Comparison of ENCODE assay signal across 12 cellular contexts in the genomic region with DNA sequence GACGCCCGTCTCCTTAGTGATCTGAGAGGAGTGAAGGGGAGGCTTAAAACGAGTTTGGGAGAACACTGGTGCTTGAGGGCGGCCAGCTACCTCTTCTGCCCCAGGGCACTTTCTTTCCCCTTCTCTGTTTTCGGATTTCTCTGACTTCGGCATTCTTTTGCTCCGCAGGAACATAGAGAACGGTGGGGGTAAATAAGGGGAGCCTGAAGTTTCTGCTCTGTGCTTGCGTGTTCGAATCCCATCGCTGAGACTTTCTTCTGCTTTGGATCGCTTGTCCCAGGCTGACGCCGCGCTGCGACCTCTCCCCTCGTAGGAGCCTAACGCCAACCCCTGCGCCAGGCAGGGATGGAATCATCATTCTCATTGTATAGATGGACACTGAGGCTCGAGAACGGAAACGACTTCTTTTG. TPM values are rescaled to one million over a fixed set of nuclear protein-coding genes. Genes with fewer than 3 reads are reported as not detected.
A peak's percentile ranks its signal among the peaks of the same experiment; 100 is the strongest.
DNase-seq lines count a peak whose midpoint lies in the region; ATAC-seq and TF ChIP-seq lines count a peak whose summit lies in the region.
"Had no signal": no experiment of that assay in that cellular context is flagged by ENCODE, and none has a peak within 500 bp of the region (broad histone marks: within the 10 kb centered on the region; RNA-seq: fewer than 3 reads in every experiment).

No MANE protein-coding gene starts in this region.

- H3K27ac ChIP-seq in mammary epithelial cell (ENCODE audit: insufficient read depth, low read depth, low read length) (no peak overlapping the region), hepatocyte (no peak overlapping the region), thoracic aorta (no peak overlapping the region)
- H3K27ac ChIP-seq: sigmoid colon had no signal

- H3K4me1 ChIP-seq in mammary epithelial cell (ENCODE audit: insufficient read depth, low read length) (peaks cover 29% of the 10 kb centered on the region), hepatocyte (ENCODE audit: insufficient read depth) (peaks cover 32% of the 10 kb centered on the region), thoracic aorta (ENCODE audit: control insufficient read depth in 1 of 2, low read depth in 2 of 2) (peaks cover 28 to 40% of the 10 kb centered on the region in 2 donors)

- H3K9ac ChIP-seq in mammary epithelial cell (ENCODE audit: insufficient read depth, low read length), result no peak overlapping the region

- CTCF ChIA-PET in mammary epithelial cell (lab: Charles Lee; ENCODE audit: low non-redundant PET), result no interaction called here
- CTCF ChIA-PET in MCF 10A (lab: Yijun Ruan, JAX), result interaction anchor here (0.7 to 4.6 kb wide), 8 partner anchors 30 to 533 kb away, joined by 3 to 36 read pairs (median 4); partner anchors contain the start of gene HAT1
- CTCF ChIA-PET in activated CD8-positive, alpha-beta T cell treated with anti-CD3 and anti-CD28 coated beads, Interleukin-2, amount 10 ng/mL, durations not matched to agents 7 days and 5 days (lab: Charles Lee), result interaction anchor here (0.9 to 8.8 kb wide), 15 partner anchors 10 to 506 kb away, joined by 3 to 143 read pairs (median 8); partner anchors contain the start of gene DLX1

- DNase-seq in mammary epithelial cell, result no peak
- no peak for DNase-seq in MCF 10A (ENCODE audit: unreplicated experiment)
- no peak for DNase-seq in activated CD8-positive, alpha-beta T cell treated with anti-CD3 and anti-CD28 coated beads, Interleukin-2, amount 10 ng/mL, durations not matched to agents 7 days and 5 days
- no peak for DNase-seq in hepatocyte (ENCODE audit: low spot score)
- DNase-seq in thoracic aorta (ENCODE audit: low spot score), result no peak
- DNase-seq in SHP77 treated with DMSO at 0.1 percent for 48 hours (lab: John Stamatoyannopoulos, UW), result no peak
- DNase-seq: cerebellar nuclear complex, NCI-H2029, sigmoid colon had no signal

- H3K4me3 ChIP-seq in mammary epithelial cell (replicated peaks in 1 of 3; ENCODE audit: insufficient read depth in 1 of 3, low read depth in 2 of 3, low read length in 3 of 3) (no peak overlapping the region), hepatocyte (no peak overlapping the region), thoracic aorta (peak overlapping the region; percentile 59)
- H3K4me3 ChIP-seq: HAP-1 had no signal

- POLR2A ChIA-PET in MCF 10A (lab: Yijun Ruan, JAX), result no interaction called here
- POLR2A ChIA-PET in activated CD8-positive, alpha-beta T cell treated with anti-CD3 and anti-CD28 coated beads, Interleukin-2, amount 10 ng/mL, durations not matched to agents 7 days and 5 days (lab: Charles Lee), result no interaction called here

- no TSS peak for BruUV-seq in mammary epithelial cell (replicated peaks; lab: Mats Ljungman, UMichigan)
- BruUV-seq in MCF 10A (replicated peaks; lab: Mats Ljungman, UMichigan), result no TSS peak

- in situ Hi-C loops in mammary epithelial cell (cut with MboI; ENCODE audit: low sequenced_read_pairs in 2 of 2), result loop anchor here (25.0 kb wide), 2 partner anchors 293 to 518 kb away; no protein-coding TSS in a partner anchor

- peak overlapping the region; percentile 89 for H2AFZ ChIP-seq in mammary epithelial cell (ENCODE audit: low read depth, low read length)
- no peak overlapping the region for H2AFZ ChIP-seq in hepatocyte

- intact Hi-C loops in mammary epithelial cell (cut with micrococcal nuclease) (no loop called here), MCF 10A (cut with micrococcal nuclease) (loop anchor here (10.0 kb wide), 1 partner anchor 211 kb away; the partner anchor contains the start of gene SLC25A12)

- no peaks in the 10 kb centered on the region for H3K36me3 Mint-ChIP-seq in MCF 10A (ENCODE audit: insufficient read depth, unreplicated experiment)
- H3K36me3 Mint-ChIP-seq in activated CD8-positive, alpha-beta T cell treated with anti-CD3 and anti-CD28 coated beads, Interleukin-2, amount 10 ng/mL, durations not matched to agents 7 days and 5 days (ENCODE audit: low read depth), result no peaks in the 10 kb centered on the region

- peaks cover 7% of the 10 kb centered on the region for H3K4me1 Mint-ChIP-seq in MCF 10A (ENCODE audit: insufficient read depth, unreplicated experiment)
- H3K4me1 Mint-ChIP-seq in activated CD8-positive, alpha-beta T cell treated with anti-CD3 and anti-CD28 coated beads, Interleukin-2, amount 10 ng/mL, durations not matched to agents 7 days and 5 days (ENCODE audit: low read depth), result peaks cover 57% of the 10 kb centered on the region

- H3K36me3 ChIP-seq in mammary epithelial cell (ENCODE audit: insufficient read depth, low read length), result no peaks in the 10 kb centered on the region
- H3K36me3 ChIP-seq in hepatocyte (replicated peaks; ENCODE audit: insufficient read depth, low read depth), result no peaks in the 10 kb centered on the region
- H3K36me3 ChIP-seq in thoracic aorta, result no peaks in the 10 kb centered on the region
- H3K36me3 ChIP-seq: sigmoid colon had no signal

- H3K27me3 ChIP-seq in mammary epithelial cell (ENCODE audit: insufficient read depth, low read length) (no peaks in the 10 kb centered on the region), hepatocyte (peaks cover 85% of the 10 kb centered on the region), thoracic aorta (replicated peaks; ENCODE audit: insufficient read depth) (peaks cover 51% of the 10 kb centered on the region)

- no peaks in the 10 kb centered on the region for H4K20me1 ChIP-seq in mammary epithelial cell (ENCODE audit: insufficient read depth, low read length)
- no peaks in the 10 kb centered on the region for H4K20me1 ChIP-seq in hepatocyte (ENCODE audit: insufficient read depth, poor library complexity, severe bottlenecking)

- H3K9me2 ChIP-seq in hepatocyte (replicated peaks; ENCODE audit: insufficient read depth), result no peaks in the 10 kb centered on the region

- H3K27me3 Mint-ChIP-seq in MCF 10A (ENCODE audit: insufficient read depth, unreplicated experiment), result no peaks in the 10 kb centered on the region
- H3K27me3 Mint-ChIP-seq in activated CD8-positive, alpha-beta T cell treated with anti-CD3 and anti-CD28 coated beads, Interleukin-2, amount 10 ng/mL, durations not matched to agents 7 days and 5 days (ENCODE audit: low read depth), result peaks cover 75% of the 10 kb centered on the region

- no peaks in the 10 kb centered on the region for H3K9me3 Mint-ChIP-seq in MCF 10A (ENCODE audit: unreplicated experiment)
- no peaks in the 10 kb centered on the region for H3K9me3 Mint-ChIP-seq in activated CD8-positive, alpha-beta T cell treated with anti-CD3 and anti-CD28 coated beads, Interleukin-2, amount 10 ng/mL, durations not matched to agents 7 days and 5 days (ENCODE audit: insufficient read depth)

- H3K4me2 ChIP-seq in mammary epithelial cell (ENCODE audit: insufficient read depth, low read depth, low read length), result peak overlapping the region; percentile 77
- H3K4me2 ChIP-seq in hepatocyte, result peak overlapping the region; percentile 71

- WGBS in mammary epithelial cell (ENCODE audit: low coverage, missing lambda C conversion rate), result 60% methylated on average over 22 of the region's 22 CpGs
- 8% methylated on average over 22 of the region's 22 CpGs for WGBS in hepatocyte (ENCODE audit: low lambda C conversion rate, missing lambda C conversion rate)

- H3K9me3 ChIP-seq in mammary epithelial cell (replicated peaks; ENCODE audit: insufficient read depth, low read length) (no peaks in the 10 kb centered on the region), hepatocyte (ENCODE audit: low read depth) (no peaks in the 10 kb centered on the region), thoracic aorta (no peaks in the 10 kb centered on the region)
- H3K9me3 ChIP-seq: HAP-1, sigmoid colon had no signal

- no peak overlapping the region for H3K27ac Mint-ChIP-seq in MCF 10A (ENCODE audit: low read depth, unreplicated experiment)
- H3K27ac Mint-ChIP-seq in activated CD8-positive, alpha-beta T cell treated with anti-CD3 and anti-CD28 coated beads, Interleukin-2, amount 10 ng/mL, durations not matched to agents 7 days and 5 days, result no peak overlapping the region

- dilution Hi-C loops in mammary epithelial cell (cut with HindIII; ENCODE audit: low sequenced_read_pairs), result no loop called here

- no peak for TF ChIP-seq CTCF in mammary epithelial cell (conservative IDR thresholded peaks at IDR 0.05 in 1 of 2, IDR thresholded peaks at IDR 0.05 in 1 of 2; ENCODE audit: extremely low read depth in 1 of 2, insufficient read depth in 1 of 2, low read depth in 1 of 2, low read length in 2 of 2)
- TF ChIP-seq CTCF in MCF 10A (IDR thresholded peaks at IDR 0.05; ENCODE audit: unreplicated experiment), result no peak
- no peak for TF ChIP-seq CTCF in hepatocyte (IDR thresholded peaks at IDR 0.05; ENCODE audit: poor library complexity)
- no peak for TF ChIP-seq CTCF in thoracic aorta (IDR thresholded peaks at IDR 0.05)

- no peak for ATAC-seq in activated CD8-positive, alpha-beta T cell treated with anti-CD3 and anti-CD28 coated beads, Interleukin-2, amount 10 ng/mL, durations not matched to agents 7 days and 5 days
- ATAC-seq in thoracic aorta (ENCODE audit: insufficient number of reproducible peaks, low FRiP score, low read depth) (no peak), HG03378 (IDR thresholded peaks at IDR 0.05; ENCODE audit: unreplicated experiment) (no peak), HG02571 (IDR thresholded peaks at IDR 0.05; ENCODE audit: unreplicated experiment) (no peak)

- H3K79me2 ChIP-seq in mammary epithelial cell (ENCODE audit: insufficient read depth, low read length) (no peaks in the 10 kb centered on the region), hepatocyte (no peaks in the 10 kb centered on the region)

- no peak overlapping the region for H3K4me3 Mint-ChIP-seq in MCF 10A (ENCODE audit: unreplicated experiment)
- peak overlapping the region; percentile 69 for H3K4me3 Mint-ChIP-seq in activated CD8-positive, alpha-beta T cell treated with anti-CD3 and anti-CD28 coated beads, Interleukin-2, amount 10 ng/mL, durations not matched to agents 7 days and 5 days

RNA-seq across cellular contexts. Expression of gene DLX2, which starts 3.0 kb away (rescaled TPM):
- total RNA-seq in mammary epithelial cell (1 to 10 TPM in 1 of 2 donors, under 1 TPM in 1; under 0.01 to 9.9 TPM), MCF 10A (2022) (1.1 and 1.9 TPM in 2 replicates), hepatocyte (0.04 and 0.37 TPM in 2 replicates), thoracic aorta (1 to 10 TPM in 1 of 2 donors, not detected in 1; 1.6 TPM)
- polyA plus RNA-seq in mammary epithelial cell (0.16 TPM), hepatocyte (1.2 and 2.8 TPM in 2 replicates)
- 0.31 TPM for polyA minus RNA-seq in mammary epithelial cell
- not detected for total RNA-seq in activated CD8-positive, alpha-beta T cell treated with anti-CD3 and anti-CD28 coated beads, Interleukin-2, amount 10 ng/mL, durations not matched to agents 7 days and 5 days

RNA-seq across cellular contexts. Expression of gene DLX1, which starts 20.4 kb away (rescaled TPM):
- total RNA-seq in mammary epithelial cell, result 1 to 10 TPM in 1 of 2 donors, under 1 TPM in 1; 0.17 to 3.3 TPM
- 0.52 TPM for polyA plus RNA-seq in mammary epithelial cell
- 3.3 TPM for polyA minus RNA-seq in mammary epithelial cell
- total RNA-seq in MCF 10A (2022), result 0.77 and 0.81 TPM in 2 replicates
- total RNA-seq in activated CD8-positive, alpha-beta T cell treated with anti-CD3 and anti-CD28 coated beads, Interleukin-2, amount 10 ng/mL, durations not matched to agents 7 days and 5 days, result not detected
- not detected in 2 replicates for total RNA-seq in hepatocyte
- 0.44 TPM in 1 of 2 replicates, not detected in the other for polyA plus RNA-seq in hepatocyte
- total RNA-seq in thoracic aorta, result under 1 TPM; 0.68 to 0.92 TPM
